In the genomic region with DNA sequence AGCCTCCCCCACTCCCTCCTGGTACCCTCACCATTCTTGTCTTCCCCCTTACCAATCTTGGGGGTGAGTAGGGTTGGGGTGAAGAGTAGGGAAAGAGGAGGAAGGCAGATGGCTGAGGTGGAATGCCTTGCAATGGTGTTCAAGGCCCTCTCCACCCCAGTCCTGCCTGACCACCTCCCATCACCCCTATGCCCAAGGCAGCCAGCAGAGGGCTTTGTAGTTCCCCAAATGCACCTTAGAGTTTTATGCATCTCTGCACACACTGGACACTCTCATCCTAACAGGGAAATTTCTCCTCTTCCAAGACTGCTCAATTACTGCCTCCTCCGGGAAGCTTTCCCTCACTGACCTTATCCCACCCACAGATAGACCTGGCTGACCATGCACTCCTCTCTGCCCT, we compare ENCODE assay signal across 1 cellular context.
TF ChIP-seq lines count a peak whose summit lies in the region.

No MANE protein-coding gene starts in this region.

TF ChIP-seq in HCT116, 20 proteins besides CTCF, POLR2A, EP300 and RAD21 (continued from another document):
- TF ChIP-seq, protein P1, sequence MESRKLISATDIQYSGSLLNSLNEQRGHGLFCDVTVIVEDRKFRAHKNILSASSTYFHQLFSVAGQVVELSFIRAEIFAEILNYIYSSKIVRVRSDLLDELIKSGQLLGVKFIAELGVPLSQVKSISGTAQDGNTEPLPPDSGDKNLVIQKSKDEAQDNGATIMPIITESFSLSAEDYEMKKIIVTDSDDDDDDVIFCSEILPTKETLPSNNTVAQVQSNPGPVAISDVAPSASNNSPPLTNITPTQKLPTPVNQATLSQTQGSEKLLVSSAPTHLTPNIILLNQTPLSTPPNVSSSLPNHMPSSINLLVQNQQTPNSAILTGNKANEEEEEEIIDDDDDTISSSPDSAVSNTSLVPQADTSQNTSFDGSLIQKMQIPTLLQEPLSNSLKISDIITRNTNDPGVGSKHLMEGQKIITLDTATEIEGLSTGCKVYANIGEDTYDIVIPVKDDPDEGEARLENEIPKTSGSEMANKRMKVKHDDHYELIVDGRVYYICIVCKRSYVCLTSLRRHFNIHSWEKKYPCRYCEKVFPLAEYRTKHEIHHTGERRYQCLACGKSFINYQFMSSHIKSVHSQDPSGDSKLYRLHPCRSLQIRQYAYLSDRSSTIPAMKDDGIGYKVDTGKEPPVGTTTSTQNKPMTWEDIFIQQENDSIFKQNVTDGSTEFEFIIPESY (IDR thresholded peaks at IDR 0.05; ENCODE audit: extremely low read depth, insufficient replicate concordance, low read length), result no peak
- TF ChIP-seq ZNF274 (IDR thresholded peaks at IDR 0.05; ENCODE audit: low read depth, low read length) (no peak), SIN3A (IDR thresholded peaks at IDR 0.05; ENCODE audit: low read depth) (no peak), SRF (IDR thresholded peaks at IDR 0.05; ENCODE audit: low read depth) (no peak), CEBPB (IDR thresholded peaks at IDR 0.05; ENCODE audit: low read depth) (no peak), FOSL1 (IDR thresholded peaks at IDR 0.05; ENCODE audit: low read depth) (no peak)
- TF ChIP-seq, protein P2, sequence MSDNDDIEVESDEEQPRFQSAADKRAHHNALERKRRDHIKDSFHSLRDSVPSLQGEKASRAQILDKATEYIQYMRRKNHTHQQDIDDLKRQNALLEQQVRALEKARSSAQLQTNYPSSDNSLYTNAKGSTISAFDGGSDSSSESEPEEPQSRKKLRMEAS (IDR thresholded peaks at IDR 0.05), result no peak
- TF ChIP-seq, protein P3, sequence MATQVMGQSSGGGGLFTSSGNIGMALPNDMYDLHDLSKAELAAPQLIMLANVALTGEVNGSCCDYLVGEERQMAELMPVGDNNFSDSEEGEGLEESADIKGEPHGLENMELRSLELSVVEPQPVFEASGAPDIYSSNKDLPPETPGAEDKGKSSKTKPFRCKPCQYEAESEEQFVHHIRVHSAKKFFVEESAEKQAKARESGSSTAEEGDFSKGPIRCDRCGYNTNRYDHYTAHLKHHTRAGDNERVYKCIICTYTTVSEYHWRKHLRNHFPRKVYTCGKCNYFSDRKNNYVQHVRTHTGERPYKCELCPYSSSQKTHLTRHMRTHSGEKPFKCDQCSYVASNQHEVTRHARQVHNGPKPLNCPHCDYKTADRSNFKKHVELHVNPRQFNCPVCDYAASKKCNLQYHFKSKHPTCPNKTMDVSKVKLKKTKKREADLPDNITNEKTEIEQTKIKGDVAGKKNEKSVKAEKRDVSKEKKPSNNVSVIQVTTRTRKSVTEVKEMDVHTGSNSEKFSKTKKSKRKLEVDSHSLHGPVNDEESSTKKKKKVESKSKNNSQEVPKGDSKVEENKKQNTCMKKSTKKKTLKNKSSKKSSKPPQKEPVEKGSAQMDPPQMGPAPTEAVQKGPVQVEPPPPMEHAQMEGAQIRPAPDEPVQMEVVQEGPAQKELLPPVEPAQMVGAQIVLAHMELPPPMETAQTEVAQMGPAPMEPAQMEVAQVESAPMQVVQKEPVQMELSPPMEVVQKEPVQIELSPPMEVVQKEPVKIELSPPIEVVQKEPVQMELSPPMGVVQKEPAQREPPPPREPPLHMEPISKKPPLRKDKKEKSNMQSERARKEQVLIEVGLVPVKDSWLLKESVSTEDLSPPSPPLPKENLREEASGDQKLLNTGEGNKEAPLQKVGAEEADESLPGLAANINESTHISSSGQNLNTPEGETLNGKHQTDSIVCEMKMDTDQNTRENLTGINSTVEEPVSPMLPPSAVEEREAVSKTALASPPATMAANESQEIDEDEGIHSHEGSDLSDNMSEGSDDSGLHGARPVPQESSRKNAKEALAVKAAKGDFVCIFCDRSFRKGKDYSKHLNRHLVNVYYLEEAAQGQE (IDR thresholded peaks at IDR 0.05; ENCODE audit: low read depth), result no peak
